In genomic region chr12:95756362-95756761, GRCh38 we compare ENCODE assay signal across 28 cellular contexts. TPM values are rescaled to one million over a fixed set of nuclear protein-coding genes. Genes with fewer than 3 reads are reported as not detected.
"Had no signal": no experiment of that assay in that cellular context is flagged by ENCODE, and none has a peak within 500 bp of the region (broad histone marks: within the 10 kb centered on the region; RNA-seq: fewer than 3 reads in every experiment).

No MANE protein-coding gene starts in this region.

- H3K27ac ChIP-seq: ascending aorta, KMS-11, Peyer's patch, RWPE1 had no signal

- ATAC-seq: activated CD4-positive, CD25-positive, alpha-beta regulatory T cell treated with anti-CD3 and anti-CD28 coated beads, Interleukin-2, amount 50 U/mL, for 24 hours; activated CD8-positive, alpha-beta T cell treated with anti-CD3 and anti-CD28 coated beads for 36 hours; activated T-cell treated with anti-CD3 and anti-CD28 coated beads, Interleukin-2, amount 50 U/mL, for 72 hours; body of pancreas had no signal

- H3K36me3 ChIP-seq: ascending aorta, Peyer's patch had no signal

- H3K9me3 Mint-ChIP-seq: activated CD8-positive, alpha-beta T cell treated with anti-CD3 and anti-CD28 coated beads for 36 hours; activated naive CD4-positive, alpha-beta T cell treated with anti-CD3 and anti-CD28 coated beads, Interleukin-2, amount 50 U/mL, for 24 hours; activated T-cell treated with anti-CD3 and anti-CD28 coated beads, Interleukin-2, amount 50 U/mL, for 72 hours; central memory CD8-positive, alpha-beta T cell; T-helper 1 cell treated with Interleukin-12 subunit alpha and Interleukin-12 subunit beta and Interleukin-4 antibody, amounts not matched to agents 30 μg/mL and 1 μg/mL, for 36 hours had no signal

- H3K4me1 Mint-ChIP-seq: activated naive CD4-positive, alpha-beta T cell treated with anti-CD3 and anti-CD28 coated beads, Interleukin-2, amount 50 U/mL, for 24 hours; central memory CD8-positive, alpha-beta T cell had no signal

- H3K27me3 ChIP-seq: ascending aorta, body of pancreas, MG63, Peyer's patch had no signal

- H3K9ac ChIP-seq: KMS-11 had no signal

- FAIRE-seq: bronchial epithelial cell had no signal

- H3K4me2 ChIP-seq: KMS-11 had no signal

- H3K9me3 ChIP-seq: body of pancreas, Peyer's patch had no signal

- H3K4me3 Mint-ChIP-seq: activated CD8-positive, alpha-beta T cell treated with anti-CD3 and anti-CD28 coated beads for 36 hours; activated naive CD4-positive, alpha-beta T cell treated with anti-CD3 and anti-CD28 coated beads, Interleukin-2, amount 50 U/mL, for 24 hours; activated T-cell treated with anti-CD3 and anti-CD28 coated beads, Interleukin-2, amount 50 U/mL, for 72 hours; central memory CD8-positive, alpha-beta T cell; T-helper 1 cell treated with Interleukin-12 subunit alpha and Interleukin-12 subunit beta and Interleukin-4 antibody, amounts not matched to agents 30 μg/mL and 1 μg/mL, for 36 hours had no signal

- H3K36me3 Mint-ChIP-seq: activated naive CD4-positive, alpha-beta T cell treated with anti-CD3 and anti-CD28 coated beads, Interleukin-2, amount 50 U/mL, for 24 hours had no signal

- H3K4me1 ChIP-seq: Peyer's patch had no signal

- DNase-seq: activated CD4-positive, alpha-beta T cell treated with anti-CD3 and anti-CD28 coated beads for 4 hours; activated CD8-positive, alpha-beta memory T cell treated with anti-CD3 and anti-CD28 coated beads, Interleukin-2, amount 50 U/mL, for 4 hours; activated CD8-positive, alpha-beta T cell treated with anti-CD3 and anti-CD28 coated beads for 36 hours; activated naive CD4-positive, alpha-beta T cell; activated T-cell treated with anti-CD3 and anti-CD28 coated beads, Interleukin-2, amount 50 U/mL, for 72 hours; amniotic stem cell; body of pancreas; MG63; MV-4-11; NCI-H1092 treated with DMSO at 0.1 percent for 48 hours; NCI-H1417 treated with DMSO at 0.1 percent for 48 hours; NCI-H1694; NCI-H2029; NCI-H345; NCI-H510A; NCI-H526 treated with DMSO at 0.1 percent for 48 hours; NCI-H82; NK-92 treated with Interleukin-12 subunit alpha and Interleukin-12 subunit beta, amount 100 ng/mL, for 24 hours; Peyer's patch; SHP77 treated with DMSO at 0.1 percent for 48 hours had no signal

- H3K4me3 ChIP-seq: ascending aorta, body of pancreas, MG63, Peyer's patch had no signal

- H3K27ac Mint-ChIP-seq: activated CD8-positive, alpha-beta T cell treated with anti-CD3 and anti-CD28 coated beads for 36 hours; activated naive CD4-positive, alpha-beta T cell treated with anti-CD3 and anti-CD28 coated beads, Interleukin-2, amount 50 U/mL, for 24 hours; activated T-cell treated with anti-CD3 and anti-CD28 coated beads, Interleukin-2, amount 50 U/mL, for 72 hours; T-helper 1 cell treated with Interleukin-12 subunit alpha and Interleukin-12 subunit beta and Interleukin-4 antibody, amounts not matched to agents 30 μg/mL and 1 μg/mL, for 36 hours had no signal

RNA-seq across cellular contexts. Expression of gene NTN4, which starts 34.2 kb away (rescaled TPM):
- total RNA-seq: activated CD8-positive, alpha-beta T cell treated with anti-CD3 and anti-CD28 coated beads for 36 hours had no signal
